ENCODE assay signal across 1 cellular context in the genomic region with DNA sequence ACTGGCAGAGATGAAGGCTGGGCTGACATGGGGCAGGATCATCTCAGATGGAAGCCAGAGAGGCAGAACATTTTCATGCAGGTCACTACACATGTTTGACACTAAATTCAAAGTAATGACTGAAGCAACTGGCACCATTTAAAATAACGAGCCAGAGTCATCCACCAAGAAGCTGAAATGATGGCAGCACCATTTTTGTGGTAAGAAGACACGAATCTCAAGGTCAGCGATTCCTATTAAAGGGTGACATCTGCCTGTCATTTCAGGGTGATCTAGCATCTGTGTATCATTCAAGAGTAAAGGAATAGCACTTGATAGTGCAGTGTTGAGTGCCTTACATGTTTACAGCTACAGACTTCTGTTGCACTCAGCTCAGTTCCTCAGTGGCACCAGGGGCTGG.
TF ChIP-seq lines count a peak whose summit lies in the region.

No MANE protein-coding gene starts in this region.

TF ChIP-seq in SK-N-SH treated with all-trans-retinoic acid at 6 μM for 48 hours, 23 proteins besides CTCF, POLR2A, EP300 and RAD21 (continued from another document):
- TF ChIP-seq, protein P1, sequence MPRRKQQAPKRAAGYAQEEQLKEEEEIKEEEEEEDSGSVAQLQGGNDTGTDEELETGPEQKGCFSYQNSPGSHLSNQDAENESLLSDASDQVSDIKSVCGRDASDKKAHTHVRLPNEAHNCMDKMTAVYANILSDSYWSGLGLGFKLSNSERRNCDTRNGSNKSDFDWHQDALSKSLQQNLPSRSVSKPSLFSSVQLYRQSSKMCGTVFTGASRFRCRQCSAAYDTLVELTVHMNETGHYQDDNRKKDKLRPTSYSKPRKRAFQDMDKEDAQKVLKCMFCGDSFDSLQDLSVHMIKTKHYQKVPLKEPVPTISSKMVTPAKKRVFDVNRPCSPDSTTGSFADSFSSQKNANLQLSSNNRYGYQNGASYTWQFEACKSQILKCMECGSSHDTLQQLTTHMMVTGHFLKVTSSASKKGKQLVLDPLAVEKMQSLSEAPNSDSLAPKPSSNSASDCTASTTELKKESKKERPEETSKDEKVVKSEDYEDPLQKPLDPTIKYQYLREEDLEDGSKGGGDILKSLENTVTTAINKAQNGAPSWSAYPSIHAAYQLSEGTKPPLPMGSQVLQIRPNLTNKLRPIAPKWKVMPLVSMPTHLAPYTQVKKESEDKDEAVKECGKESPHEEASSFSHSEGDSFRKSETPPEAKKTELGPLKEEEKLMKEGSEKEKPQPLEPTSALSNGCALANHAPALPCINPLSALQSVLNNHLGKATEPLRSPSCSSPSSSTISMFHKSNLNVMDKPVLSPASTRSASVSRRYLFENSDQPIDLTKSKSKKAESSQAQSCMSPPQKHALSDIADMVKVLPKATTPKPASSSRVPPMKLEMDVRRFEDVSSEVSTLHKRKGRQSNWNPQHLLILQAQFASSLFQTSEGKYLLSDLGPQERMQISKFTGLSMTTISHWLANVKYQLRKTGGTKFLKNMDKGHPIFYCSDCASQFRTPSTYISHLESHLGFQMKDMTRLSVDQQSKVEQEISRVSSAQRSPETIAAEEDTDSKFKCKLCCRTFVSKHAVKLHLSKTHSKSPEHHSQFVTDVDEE (CRISPR knock-in tag; IDR thresholded peaks at IDR 0.05), result no peak
- TF ChIP-seq ZNF8 (CRISPR knock-in tag; IDR thresholded peaks at IDR 0.05) (no peak), PPARA (CRISPR knock-in tag; IDR thresholded peaks at IDR 0.05; ENCODE audit: borderline replicate concordance) (no peak), ARNTL (CRISPR knock-in tag; IDR thresholded peaks at IDR 0.05; ENCODE audit: borderline replicate concordance, low read depth) (no peak), TOX (CRISPR knock-in tag; IDR thresholded peaks at IDR 0.05; ENCODE audit: borderline replicate concordance) (no peak), SNAI2 (CRISPR knock-in tag; IDR thresholded peaks at IDR 0.05) (no peak), ZFP3 (CRISPR knock-in tag; IDR thresholded peaks at IDR 0.05) (no peak), ZFP30 (CRISPR knock-in tag; IDR thresholded peaks at IDR 0.05) (no peak), CSDC2 (CRISPR knock-in tag; IDR thresholded peaks at IDR 0.05) (no peak)
- TF ChIP-seq, protein P2, sequence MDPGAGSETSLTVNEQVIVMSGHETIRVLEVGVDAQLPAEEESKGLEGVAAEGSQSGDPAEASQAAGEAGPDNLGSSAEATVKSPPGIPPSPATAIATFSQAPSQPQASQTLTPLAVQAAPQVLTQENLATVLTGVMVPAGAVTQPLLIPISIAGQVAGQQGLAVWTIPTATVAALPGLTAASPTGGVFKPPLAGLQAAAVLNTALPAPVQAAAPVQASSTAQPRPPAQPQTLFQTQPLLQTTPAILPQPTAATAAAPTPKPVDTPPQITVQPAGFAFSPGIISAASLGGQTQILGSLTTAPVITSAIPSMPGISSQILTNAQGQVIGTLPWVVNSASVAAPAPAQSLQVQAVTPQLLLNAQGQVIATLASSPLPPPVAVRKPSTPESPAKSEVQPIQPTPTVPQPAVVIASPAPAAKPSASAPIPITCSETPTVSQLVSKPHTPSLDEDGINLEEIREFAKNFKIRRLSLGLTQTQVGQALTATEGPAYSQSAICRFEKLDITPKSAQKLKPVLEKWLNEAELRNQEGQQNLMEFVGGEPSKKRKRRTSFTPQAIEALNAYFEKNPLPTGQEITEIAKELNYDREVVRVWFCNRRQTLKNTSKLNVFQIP (CRISPR knock-in tag; IDR thresholded peaks at IDR 0.05; ENCODE audit: borderline replicate concordance, low read depth), result no peak
- TF ChIP-seq, protein P3, sequence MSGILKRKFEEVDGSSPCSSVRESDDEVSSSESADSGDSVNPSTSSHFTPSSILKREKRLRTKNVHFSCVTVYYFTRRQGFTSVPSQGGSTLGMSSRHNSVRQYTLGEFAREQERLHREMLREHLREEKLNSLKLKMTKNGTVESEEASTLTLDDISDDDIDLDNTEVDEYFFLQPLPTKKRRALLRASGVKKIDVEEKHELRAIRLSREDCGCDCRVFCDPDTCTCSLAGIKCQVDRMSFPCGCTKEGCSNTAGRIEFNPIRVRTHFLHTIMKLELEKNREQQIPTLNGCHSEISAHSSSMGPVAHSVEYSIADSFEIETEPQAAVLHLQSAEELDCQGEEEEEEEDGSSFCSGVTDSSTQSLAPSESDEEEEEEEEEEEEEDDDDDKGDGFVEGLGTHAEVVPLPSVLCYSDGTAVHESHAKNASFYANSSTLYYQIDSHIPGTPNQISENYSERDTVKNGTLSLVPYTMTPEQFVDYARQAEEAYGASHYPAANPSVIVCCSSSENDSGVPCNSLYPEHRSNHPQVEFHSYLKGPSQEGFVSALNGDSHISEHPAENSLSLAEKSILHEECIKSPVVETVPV (CRISPR knock-in tag; IDR thresholded peaks at IDR 0.05), result no peak
- TF ChIP-seq, protein P4, sequence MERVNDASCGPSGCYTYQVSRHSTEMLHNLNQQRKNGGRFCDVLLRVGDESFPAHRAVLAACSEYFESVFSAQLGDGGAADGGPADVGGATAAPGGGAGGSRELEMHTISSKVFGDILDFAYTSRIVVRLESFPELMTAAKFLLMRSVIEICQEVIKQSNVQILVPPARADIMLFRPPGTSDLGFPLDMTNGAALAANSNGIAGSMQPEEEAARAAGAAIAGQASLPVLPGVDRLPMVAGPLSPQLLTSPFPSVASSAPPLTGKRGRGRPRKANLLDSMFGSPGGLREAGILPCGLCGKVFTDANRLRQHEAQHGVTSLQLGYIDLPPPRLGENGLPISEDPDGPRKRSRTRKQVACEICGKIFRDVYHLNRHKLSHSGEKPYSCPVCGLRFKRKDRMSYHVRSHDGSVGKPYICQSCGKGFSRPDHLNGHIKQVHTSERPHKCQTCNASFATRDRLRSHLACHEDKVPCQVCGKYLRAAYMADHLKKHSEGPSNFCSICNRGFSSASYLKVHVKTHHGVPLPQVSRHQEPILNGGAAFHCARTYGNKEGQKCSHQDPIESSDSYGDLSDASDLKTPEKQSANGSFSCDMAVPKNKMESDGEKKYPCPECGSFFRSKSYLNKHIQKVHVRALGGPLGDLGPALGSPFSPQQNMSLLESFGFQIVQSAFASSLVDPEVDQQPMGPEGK (CRISPR knock-in tag; IDR thresholded peaks at IDR 0.05; ENCODE audit: borderline replicate concordance), result no peak
